8 cellular contexts compared by ENCODE assay signal in genomic region chr20:62707981-62708521, GRCh38. TPM values are rescaled to one million over a fixed set of nuclear protein-coding genes. Genes with fewer than 3 reads are reported as not detected.
DNase-seq lines count a peak whose midpoint lies in the region; ATAC-seq, FAIRE-seq and TF ChIP-seq lines count a peak whose summit lies in the region.

No MANE protein-coding gene starts in this region.

- H3K4me3 Mint-ChIP-seq in activated B cell treated with CpG ODN at 0.5 μM for 24 hours: no peak overlapping the region

- H3K4me1 Mint-ChIP-seq in activated B cell treated with CpG ODN at 0.5 μM for 24 hours: peaks cover 6% of the 10 kb centered on the region

- H3K36me3 Mint-ChIP-seq in activated B cell treated with CpG ODN at 0.5 μM for 24 hours (ENCODE audit: low read depth): no peaks in the 10 kb centered on the region

- TF ChIP-seq CTCF in HL-60 (IDR thresholded peaks at IDR 0.05; ENCODE audit: insufficient read depth, low read length) (no peak), activated B cell treated with CpG ODN at 0.5 μM for 24 hours (IDR thresholded peaks at IDR 0.05) (no peak), keratinocyte (optimal IDR thresholded peaks at IDR 0.05 in 1 of 3, IDR thresholded peaks at IDR 0.05 in 1 of 3, conservative IDR thresholded peaks at IDR 0.05 in 1 of 3; ENCODE audit: extremely low read depth in 1 of 3, insufficient read depth in 2 of 3, low read length in 3 of 3) (peak; percentile 36 to 41 (median 39)), colonic mucosa (IDR thresholded peaks at IDR 0.05) (no peak)

- CTCF ChIA-PET in activated B cell treated with CpG ODN at 0.5 μM for 24 hours (lab: Charles Lee): no interaction called here

- H3K9me3 ChIP-seq in keratinocyte (ENCODE audit: control insufficient read depth, low read depth, low read length): no peaks in the 10 kb centered on the region
- no peaks in the 10 kb centered on the region for H3K9me3 ChIP-seq in colonic mucosa

- H3K9me1 ChIP-seq in keratinocyte (ENCODE audit: control insufficient read depth, extremely low read depth, insufficient read depth, low read length): no peaks in the 10 kb centered on the region

- peak overlapping the region; percentile 58 for H3K4me2 ChIP-seq in keratinocyte (ENCODE audit: control insufficient read depth, extremely low read depth, insufficient read depth, low read depth, low read length)

- dilution Hi-C loops in keratinocyte (cut with MboI; ENCODE audit: extremely low pct_ligation_motif_present, low sequenced_read_pairs): no loop called here

- H2AFZ ChIP-seq in keratinocyte (ENCODE audit: control insufficient read depth, low read length): no peak overlapping the region

- H3K27me3 Mint-ChIP-seq in activated B cell treated with CpG ODN at 0.5 μM for 24 hours: peaks cover 29% of the 10 kb centered on the region

- peaks cover 54% of the 10 kb centered on the region for H3K4me1 ChIP-seq in keratinocyte (ENCODE audit: control insufficient read depth, extremely low read depth, insufficient read depth, low read length)
- H3K4me1 ChIP-seq in colonic mucosa: no peaks in the 10 kb centered on the region

- H3K36me3 ChIP-seq in keratinocyte (ENCODE audit: control insufficient read depth in 2 of 2, extremely low read depth in 1 of 2, insufficient read depth in 2 of 2, low read length in 2 of 2): no peaks in the 10 kb centered on the region
- no peaks in the 10 kb centered on the region for H3K36me3 ChIP-seq in colonic mucosa

- H3K79me2 ChIP-seq in keratinocyte (ENCODE audit: control insufficient read depth, insufficient read depth, low read length): peaks cover 3% of the 10 kb centered on the region

- intact Hi-C loops in activated B cell treated with CpG ODN at 0.5 μM for 24 hours (cut with micrococcal nuclease) (no loop called here), colonic mucosa (cut with DNase I) (no loop called here)

- no peaks in the 10 kb centered on the region for H4K20me1 ChIP-seq in keratinocyte (ENCODE audit: control insufficient read depth, extremely low read depth, insufficient read depth, low read length)

- peak; percentile 76 for ATAC-seq in activated B cell treated with CpG ODN at 0.5 μM for 24 hours (ENCODE audit: low read depth)

- H3K4me3 ChIP-seq in HL-60 (replicated peaks; ENCODE audit: insufficient read depth, low read length) (peak overlapping the region; percentile 69), keratinocyte (ENCODE audit: control insufficient read depth in 2 of 3, extremely low read depth in 1 of 3, insufficient read depth in 2 of 3, low read depth in 1 of 3, low read length in 3 of 3) (peak overlapping the region; percentile 18 to 37 (median 20)), colonic mucosa (no peak overlapping the region)

- H3K27ac ChIP-seq in HL-60 (replicated peaks): no peak overlapping the region
- no peak overlapping the region for H3K27ac ChIP-seq in keratinocyte (ENCODE audit: control insufficient read depth, insufficient read depth, low read length)
- H3K27ac ChIP-seq in colonic mucosa: no peak overlapping the region

- H3K9ac ChIP-seq in keratinocyte (ENCODE audit: control insufficient read depth, extremely low read depth, insufficient read depth, low read length) (no peak overlapping the region), colonic mucosa (ENCODE audit: low read depth in 2 of 2, low read length in 2 of 2) (no peak overlapping the region)

- FAIRE-seq in keratinocyte (lab: Jason Lieb, UNC): no peak

- in situ Hi-C loops in ACHN (cut with HindIII; ENCODE audit: low pct_ligation_motif_present, low pct_unique_long_range_greater_than_20kb, low sequenced_read_pairs): no loop called here

- H3K27me3 ChIP-seq in HL-60 (ENCODE audit: insufficient read depth, poor library complexity, severe bottlenecking) (no peaks in the 10 kb centered on the region), keratinocyte (ENCODE audit: control insufficient read depth, extremely low read depth, insufficient read depth, low read length) (peaks cover 45% of the 10 kb centered on the region), colonic mucosa (peaks cover 33% of the 10 kb centered on the region)

- no peaks in the 10 kb centered on the region for H3K9me3 Mint-ChIP-seq in activated B cell treated with CpG ODN at 0.5 μM for 24 hours

- DNase-seq in CD1c-positive myeloid dendritic cell (ENCODE audit: extremely low spot score) (peak; percentile 19), HL-60 (ENCODE audit: low read depth in 1 of 2, low spot score in 1 of 2) (peak; percentile 52 to 82), activated B cell treated with CpG ODN at 0.5 μM for 24 hours (no peak), keratinocyte (ENCODE audit: low read depth, low spot score) (no peak), NCI-H510A (lab: John Stamatoyannopoulos, UW) (no peak), colonic mucosa (no peak), ACHN (no peak)
- no peak for DNase-seq in central memory CD4-positive, alpha-beta T cell

- POLR2A ChIA-PET in activated B cell treated with CpG ODN at 0.5 μM for 24 hours (lab: Charles Lee): no interaction called here

- H3K27ac Mint-ChIP-seq in activated B cell treated with CpG ODN at 0.5 μM for 24 hours: no peak overlapping the region

RNA-seq across cellular contexts. Expression of gene NTSR1, which starts 0.6 kb away (rescaled TPM):
- total RNA-seq in activated B cell treated with CpG ODN at 0.5 μM for 24 hours (not detected in 2 replicates), colonic mucosa (1 to 10 TPM in 1 of 2 donors, under 1 TPM in 1; 0.05 to 2.9 TPM)
- 0.24 to 1.4 TPM (median 0.55 TPM) in 3 replicates for polyA plus RNA-seq in keratinocyte
- polyA plus RNA-seq in keratinocyte (2011; ENCODE audit: low read depth): 0.27 TPM
- polyA plus RNA-seq in keratinocyte (2011; cell fraction: cytosol; rRNA removed): 0.17 and 0.56 TPM in 2 replicates
- polyA plus RNA-seq in keratinocyte (2011; cell fraction: nucleus; rRNA removed): 0.90 and 1.4 TPM in 2 replicates
- polyA plus RNA-seq in keratinocyte (2012; ENCODE audit: low replicate concordance): 0.72 and 2.1 TPM in 2 replicates
- 0.40 to 2.7 TPM (median 0.83 TPM) in 3 replicates for polyA minus RNA-seq in keratinocyte
- not detected for polyA minus RNA-seq in keratinocyte (2011; cell fraction: cytosol; rRNA and poly(A)+ RNA removed)
- 1.1 and 1.3 TPM in 2 replicates for polyA minus RNA-seq in keratinocyte (2011; cell fraction: nucleus; rRNA and poly(A)+ RNA removed)

Comparison
In these comparisons a context has a peak if more than half of its experiments do, and no peak if none do; other contexts are left out.
1. DNase-seq: peak in CD1c-positive myeloid dendritic cell (single experiment) and HL-60 (2 of 2); none in activated B cell treated with CpG ODN at 0.5 μM for 24 hours (single experiment), keratinocyte (single experiment), NCI-H510A (single experiment), colonic mucosa (single experiment), central memory CD4-positive, alpha-beta T cell (single experiment) and ACHN (single experiment).
2. CTCF ChIP-seq: peak in keratinocyte (3 of 3); none in HL-60 (single experiment), activated B cell treated with CpG ODN at 0.5 μM for 24 hours (single experiment) and colonic mucosa (single experiment).